Comparison of ENCODE assay signal across 20 cellular contexts in the genomic region with DNA sequence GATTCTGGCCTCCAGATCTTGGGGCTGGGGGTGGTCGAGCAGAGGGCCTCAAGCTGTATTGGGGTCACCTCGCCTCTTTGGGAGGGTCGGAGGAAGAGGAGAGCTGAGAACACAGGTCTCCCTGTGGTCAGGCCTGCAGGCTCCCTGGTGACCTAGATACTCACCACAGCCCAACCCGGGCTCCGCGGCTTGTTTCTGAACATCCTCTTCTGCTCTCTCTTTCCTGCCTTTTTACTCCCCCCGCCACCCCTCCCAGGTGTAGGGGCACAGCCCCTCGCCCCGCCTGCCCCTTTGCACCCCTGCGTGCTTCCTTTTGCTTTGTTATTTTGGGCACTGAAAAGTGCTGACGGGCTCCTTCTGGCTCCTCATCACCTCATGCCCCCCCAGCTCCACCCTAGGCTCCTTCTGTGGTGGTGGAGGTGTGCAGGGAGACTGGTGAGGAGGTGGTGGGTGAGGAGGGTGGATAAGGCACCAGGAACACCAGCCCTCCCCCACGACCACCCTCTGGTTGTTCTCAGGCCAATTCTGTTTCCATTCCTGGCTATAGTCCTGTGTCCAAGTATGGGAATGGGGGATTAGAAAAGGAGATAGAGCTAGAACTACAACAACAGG. TPM values are rescaled to one million over a fixed set of nuclear protein-coding genes. Genes with fewer than 3 reads are reported as not detected.
A peak's percentile ranks its signal among the peaks of the same experiment; 100 is the strongest.
DNase-seq lines count a peak whose midpoint lies in the region; ATAC-seq and TF ChIP-seq lines count a peak whose summit lies in the region.
"Had no signal": no experiment of that assay in that cellular context is flagged by ENCODE, and none has a peak within 500 bp of the region (broad histone marks: within the 10 kb centered on the region; RNA-seq: fewer than 3 reads in every experiment).

No MANE protein-coding gene starts in this region.

- POLR2A ChIA-PET in CD4-positive, alpha-beta memory T cell (lab: Charles Lee; ENCODE audit: partially characterized antibody) = interaction anchor here (1.0 to 14.6 kb wide), 7 partner anchors 14 to 89 kb away, joined by 3 to 233 read pairs (median 19); partner anchors contain the start of genes C2CD4D, MRPL9, RORC and TDRKH
- POLR2A ChIA-PET in naive thymus-derived CD4-positive, alpha-beta T cell (lab: Charles Lee) = interaction anchor here (0.6 kb wide), 1 partner anchor 35 kb away, joined by 4 read pairs; no protein-coding TSS in a partner anchor

- intact Hi-C loops in CD4-positive, alpha-beta memory T cell (cut with micrococcal nuclease) = no loop called here
- intact Hi-C loops in naive thymus-derived CD4-positive, alpha-beta T cell (cut with micrococcal nuclease) = no loop called here

- peak; percentile 75 for ATAC-seq in naive thymus-derived CD4-positive, alpha-beta T cell
- ATAC-seq in stimulated activated naive B cell treated with anti-CD40 and anti-IgM and Interleukin-4, amounts not matched to agents 10 μg/mL and 1 μg/mL and 100 μg/mL, for 72 hours (replicated peaks) = no peak
- ATAC-seq: SK-N-SH treated with all-trans-retinoic acid at 6 μM for 48 hours had no signal

- peak overlapping the region; percentile 25 to 38 for H3K4me3 ChIP-seq in CD4-positive, alpha-beta memory T cell (ENCODE audit: low read length in 2 of 2)
- H3K4me3 ChIP-seq in Jurkat, Clone E6-1 (ENCODE audit: low read length) = no peak overlapping the region; the same call in 1 of the 2 replicates
- H3K4me3 ChIP-seq in naive thymus-derived CD4-positive, alpha-beta T cell (ENCODE audit: low read length) = peak overlapping the region; percentile 34
- H3K4me3 ChIP-seq: PC-9, prostate gland, smooth muscle cell had no signal

- CTCF ChIA-PET in CD4-positive, alpha-beta memory T cell (lab: Charles Lee; ENCODE audit: partially characterized antibody) = interaction anchor here (0.7 to 4.8 kb wide), 6 partner anchors 10 to 186 kb away, joined by 3 to 37 read pairs (median 6); partner anchors contain the start of gene TDRKH
- CTCF ChIA-PET in naive thymus-derived CD4-positive, alpha-beta T cell (lab: Charles Lee) = no interaction called here

- peak overlapping the region; percentile 84 to 95 (median 92) for H3K27ac Mint-ChIP-seq in CD4-positive, alpha-beta memory T cell
- H3K27ac Mint-ChIP-seq in naive thymus-derived CD4-positive, alpha-beta T cell = peak overlapping the region in 7 of 9 donors; percentile 0 to 76 (median 29)
- H3K27ac Mint-ChIP-seq in glutamatergic neuron (ENCODE audit: unreplicated experiment) (no peak overlapping the region), mesothelial cell of epicardium (no peak overlapping the region)
- no peak overlapping the region for H3K27ac Mint-ChIP-seq in stimulated activated naive B cell treated with anti-CD40 and anti-IgM and Interleukin-4, amounts not matched to agents 10 μg/mL and 1 μg/mL and 100 μg/mL, for 72 hours

- TF ChIP-seq CTCF in glutamatergic neuron (IDR thresholded peaks at IDR 0.05; ENCODE audit: partially characterized antibody, unreplicated experiment) (no peak), mesothelial cell of epicardium (IDR thresholded peaks at IDR 0.05; ENCODE audit: unreplicated experiment) (no peak)

- no peaks in the 10 kb centered on the region for H3K27me3 Mint-ChIP-seq in CD4-positive, alpha-beta memory T cell
- no peaks in the 10 kb centered on the region for H3K27me3 Mint-ChIP-seq in naive thymus-derived CD4-positive, alpha-beta T cell
- H3K27me3 Mint-ChIP-seq in glutamatergic neuron (ENCODE audit: unreplicated experiment) (peaks cover 11% of the 10 kb centered on the region), mesothelial cell of epicardium (ENCODE audit: low read depth) (peaks cover 22% of the 10 kb centered on the region)
- H3K27me3 Mint-ChIP-seq in stimulated activated naive B cell treated with anti-CD40 and anti-IgM and Interleukin-4, amounts not matched to agents 10 μg/mL and 1 μg/mL and 100 μg/mL, for 72 hours = peaks cover 18 to 21% of the 10 kb centered on the region in 2 donors

- H3K9me3 Mint-ChIP-seq in CD4-positive, alpha-beta memory T cell = no peaks in the 10 kb centered on the region
- H3K9me3 Mint-ChIP-seq in naive thymus-derived CD4-positive, alpha-beta T cell = no peaks in the 10 kb centered on the region
- H3K9me3 Mint-ChIP-seq in glutamatergic neuron (ENCODE audit: unreplicated experiment) (no peaks in the 10 kb centered on the region), mesothelial cell of epicardium (no peaks in the 10 kb centered on the region)
- H3K9me3 Mint-ChIP-seq in stimulated activated naive B cell treated with anti-CD40 and anti-IgM and Interleukin-4, amounts not matched to agents 10 μg/mL and 1 μg/mL and 100 μg/mL, for 72 hours = no peaks in the 10 kb centered on the region

- no peaks in the 10 kb centered on the region for H3K27me3 ChIP-seq in CD4-positive, alpha-beta memory T cell (ENCODE audit: insufficient read depth, low read length)
- H3K27me3 ChIP-seq in naive thymus-derived CD4-positive, alpha-beta T cell (ENCODE audit: control insufficient read depth in 2 of 2, insufficient read depth in 2 of 2, low read length in 2 of 2) = no peaks in the 10 kb centered on the region

- H3K9me3 ChIP-seq in CD4-positive, alpha-beta memory T cell (ENCODE audit: control insufficient read depth in 1 of 2, low read length in 2 of 2) = no peaks in the 10 kb centered on the region
- H3K9me3 ChIP-seq in naive thymus-derived CD4-positive, alpha-beta T cell (ENCODE audit: control insufficient read depth in 2 of 3, low read length in 3 of 3) = no peaks in the 10 kb centered on the region
- H3K9me3 ChIP-seq: prostate gland had no signal

- peak overlapping the region; percentile 75 to 85 (median 79) for H3K4me3 Mint-ChIP-seq in CD4-positive, alpha-beta memory T cell
- peak overlapping the region in 9 of 10 donors; percentile 3 to 74 (median 42) for H3K4me3 Mint-ChIP-seq in naive thymus-derived CD4-positive, alpha-beta T cell
- no peak overlapping the region for H3K4me3 Mint-ChIP-seq in glutamatergic neuron (ENCODE audit: unreplicated experiment)
- H3K4me3 Mint-ChIP-seq in mesothelial cell of epicardium = no peak overlapping the region
- no peak overlapping the region for H3K4me3 Mint-ChIP-seq in stimulated activated naive B cell treated with anti-CD40 and anti-IgM and Interleukin-4, amounts not matched to agents 10 μg/mL and 1 μg/mL and 100 μg/mL, for 72 hours

- H3K36me3 Mint-ChIP-seq in CD4-positive, alpha-beta memory T cell = peaks cover 14 to 20% of the 10 kb centered on the region in 2 donors
- no peaks in the 10 kb centered on the region for H3K36me3 Mint-ChIP-seq in naive thymus-derived CD4-positive, alpha-beta T cell
- H3K36me3 Mint-ChIP-seq in glutamatergic neuron (ENCODE audit: unreplicated experiment) (no peaks in the 10 kb centered on the region), mesothelial cell of epicardium (no peaks in the 10 kb centered on the region)
- no peaks in the 10 kb centered on the region for H3K36me3 Mint-ChIP-seq in stimulated activated naive B cell treated with anti-CD40 and anti-IgM and Interleukin-4, amounts not matched to agents 10 μg/mL and 1 μg/mL and 100 μg/mL, for 72 hours

- peaks cover 64 to 96% (median 80%) of the 10 kb centered on the region in 4 donors for H3K4me1 Mint-ChIP-seq in CD4-positive, alpha-beta memory T cell
- peaks cover 21 to 45% (median 33%) of the 10 kb centered on the region in 7 donors for H3K4me1 Mint-ChIP-seq in naive thymus-derived CD4-positive, alpha-beta T cell
- peaks cover 8% of the 10 kb centered on the region for H3K4me1 Mint-ChIP-seq in glutamatergic neuron (ENCODE audit: low read depth, unreplicated experiment)
- H3K4me1 Mint-ChIP-seq in mesothelial cell of epicardium = no peaks in the 10 kb centered on the region
- peaks cover 6 to 15% of the 10 kb centered on the region in 2 donors for H3K4me1 Mint-ChIP-seq in stimulated activated naive B cell treated with anti-CD40 and anti-IgM and Interleukin-4, amounts not matched to agents 10 μg/mL and 1 μg/mL and 100 μg/mL, for 72 hours

- H3K36me3 ChIP-seq in CD4-positive, alpha-beta memory T cell (ENCODE audit: insufficient read depth, low read length) = no peaks in the 10 kb centered on the region
- no peaks in the 10 kb centered on the region for H3K36me3 ChIP-seq in naive thymus-derived CD4-positive, alpha-beta T cell (ENCODE audit: control insufficient read depth in 2 of 3, insufficient read depth in 3 of 3, low read length in 3 of 3)
- H3K36me3 ChIP-seq: prostate gland had no signal

- peak overlapping the region; percentile 49 for H3K27ac ChIP-seq in CD4-positive, alpha-beta memory T cell (ENCODE audit: low read depth, low read length)
- H3K27ac ChIP-seq in naive thymus-derived CD4-positive, alpha-beta T cell (ENCODE audit: low read depth, low read length) = no peak overlapping the region
- H3K27ac ChIP-seq: PC-9, prostate gland had no signal

- DNase-seq in CD4-positive, alpha-beta memory T cell = peak; percentile 72 to 81 (median 78)
- peak; percentile 69 for DNase-seq in Jurkat, Clone E6-1 (ENCODE audit: low read depth, low spot score)
- peak; percentile 35 for DNase-seq in activated T-helper 1 cell treated with Interleukin-2 at 50 U/mL for 16 hours (ENCODE audit: low read depth)
- peak in 2 of 9 donors; percentile 33 to 36 for DNase-seq in naive thymus-derived CD4-positive, alpha-beta T cell
- DNase-seq in glutamatergic neuron = no peak
- no peak for DNase-seq in mesothelial cell of epicardium (ENCODE audit: low spot score in 2 of 2, unreplicated experiment in 2 of 2)
- DNase-seq in stimulated activated naive B cell treated with anti-CD40 and anti-IgM and Interleukin-4, amounts not matched to agents 10 μg/mL and 1 μg/mL and 100 μg/mL, for 72 hours = no peak
- no peak for DNase-seq in effector CD8-positive, alpha-beta T cell (lab: John Stamatoyannopoulos, UW)
- DNase-seq: amygdala, DMS79, MV-4-11, NCI-H2081 treated with DMSO at 0.1 percent for 48 hours, NCI-H524 treated with DMSO at 0.1 percent for 48 hours, PC-9 had no signal

- H3K4me1 ChIP-seq in CD4-positive, alpha-beta memory T cell (ENCODE audit: insufficient read depth, low read length) = peaks cover 92% of the 10 kb centered on the region
- H3K4me1 ChIP-seq in naive thymus-derived CD4-positive, alpha-beta T cell (ENCODE audit: control insufficient read depth in 2 of 2, insufficient read depth in 2 of 2, low read length in 2 of 2) = peaks cover 24 to 40% of the 10 kb centered on the region in 2 donors
- H3K4me1 ChIP-seq: prostate gland had no signal

RNA-seq across cellular contexts. Expression of gene LINGO4, which starts 10.6 kb away (rescaled TPM):
- under 1 TPM; 0.36 to 0.52 TPM for total RNA-seq in CD4-positive, alpha-beta memory T cell
- polyA plus RNA-seq in CD4-positive, alpha-beta memory T cell = under 1 TPM in 1 of 2 donors, not detected in 1; 0.20 TPM
- polyA plus RNA-seq in Jurkat, Clone E6-1 (2012; ENCODE audit: insufficient read depth, insufficient read length) = not detected
- total RNA-seq in naive thymus-derived CD4-positive, alpha-beta T cell = under 1 TPM in 2 of 5 experiments, not detected in 3; 0.07 to 0.24 TPM
- not detected for polyA plus RNA-seq in naive thymus-derived CD4-positive, alpha-beta T cell
- total RNA-seq in glutamatergic neuron (ENCODE audit: unreplicated experiment) (not detected), mesothelial cell of epicardium (not detected in 3 replicates)
- total RNA-seq: PC-9, smooth muscle cell had no signal
- polyA plus RNA-seq: BJ, smooth muscle cell had no signal

RNA-seq across cellular contexts. Expression of gene RORC, which starts 15.8 kb away (rescaled TPM):
- 10 to 100 TPM in 1 of 2 experiments, 1 to 10 TPM in 1; 10.0 to 11.2 TPM for total RNA-seq in CD4-positive, alpha-beta memory T cell
- 10 to 100 TPM; 14.8 to 43.1 TPM for polyA plus RNA-seq in CD4-positive, alpha-beta memory T cell
- 3.1 TPM for polyA plus RNA-seq in Jurkat, Clone E6-1 (2012; ENCODE audit: insufficient read depth, insufficient read length)
- 1 to 10 TPM in 1 of 5 experiments, under 1 TPM in 4; 0.16 to 2.5 (median 0.21) TPM for total RNA-seq in naive thymus-derived CD4-positive, alpha-beta T cell
- polyA plus RNA-seq in naive thymus-derived CD4-positive, alpha-beta T cell = under 1 TPM in 1 of 2 donors, not detected in 1; 0.37 TPM
- total RNA-seq in glutamatergic neuron (ENCODE audit: unreplicated experiment) (not detected), mesothelial cell of epicardium (not detected in 3 replicates)
- total RNA-seq: smooth muscle cell had no signal
- polyA plus RNA-seq: BJ, smooth muscle cell had no signal

RNA-seq across cellular contexts. Expression of gene C2CD4D, which starts 23.8 kb away (rescaled TPM):
- 1 to 10 TPM; 1.0 to 1.7 TPM for total RNA-seq in CD4-positive, alpha-beta memory T cell
- polyA plus RNA-seq in CD4-positive, alpha-beta memory T cell = 1 to 10 TPM; 1.3 to 3.4 TPM
- not detected for polyA plus RNA-seq in Jurkat, Clone E6-1 (2012; ENCODE audit: insufficient read depth, insufficient read length)
- total RNA-seq in naive thymus-derived CD4-positive, alpha-beta T cell = under 1 TPM in 2 of 5 experiments, not detected in 3; 0.34 to 0.87 TPM
- under 1 TPM in 1 of 2 donors, not detected in 1; 0.18 TPM for polyA plus RNA-seq in naive thymus-derived CD4-positive, alpha-beta T cell
- total RNA-seq in glutamatergic neuron (ENCODE audit: unreplicated experiment) (not detected), mesothelial cell of epicardium (0.38 to 0.65 TPM (median 0.53 TPM) in 3 replicates)
- total RNA-seq: liver, smooth muscle cell had no signal
- polyA plus RNA-seq: BJ, smooth muscle cell had no signal

RNA-seq across cellular contexts. Expression of gene TDRKH, which starts 25.5 kb away (rescaled TPM):
- 10 to 100 TPM; 29.1 to 29.3 TPM for total RNA-seq in CD4-positive, alpha-beta memory T cell
- 10 to 100 TPM; 16.6 to 18.8 TPM for polyA plus RNA-seq in CD4-positive, alpha-beta memory T cell
- 21.4 TPM for polyA plus RNA-seq in Jurkat, Clone E6-1 (2012; ENCODE audit: insufficient read depth, insufficient read length)
- total RNA-seq in naive thymus-derived CD4-positive, alpha-beta T cell = 10 to 100 TPM in 3 of 5 experiments, 1 to 10 TPM in 2; 7.7 to 23.1 (median 17.0) TPM
- polyA plus RNA-seq in naive thymus-derived CD4-positive, alpha-beta T cell = 10 to 100 TPM; 17.4 to 18.7 TPM
- total RNA-seq in glutamatergic neuron (ENCODE audit: unreplicated experiment) (40.1 TPM), mesothelial cell of epicardium (8.2 to 9.9 TPM (median 8.4 TPM) in 3 replicates)

RNA-seq across cellular contexts. Expression of gene THEM5, which starts 37.7 kb away (rescaled TPM):
- not detected for total RNA-seq in CD4-positive, alpha-beta memory T cell
- under 1 TPM in 1 of 2 donors, not detected in 1; 0.40 TPM for polyA plus RNA-seq in CD4-positive, alpha-beta memory T cell
- polyA plus RNA-seq in Jurkat, Clone E6-1 (2012; ENCODE audit: insufficient read depth, insufficient read length) = not detected
- not detected for total RNA-seq in naive thymus-derived CD4-positive, alpha-beta T cell
- polyA plus RNA-seq in naive thymus-derived CD4-positive, alpha-beta T cell = not detected
- total RNA-seq in glutamatergic neuron (ENCODE audit: unreplicated experiment) (not detected), mesothelial cell of epicardium (not detected in 3 replicates)
- total RNA-seq: PC-9, prostate gland, ureter had no signal
- polyA plus RNA-seq: BJ, liver had no signal

Comparison
In these comparisons a context has a peak if more than half of its experiments do, and no peak if none do; other contexts are left out.
1. DNase-seq: peak in CD4-positive, alpha-beta memory T cell (5 of 5), Jurkat, Clone E6-1 (single experiment) and activated T-helper 1 cell treated with Interleukin-2 at 50 U/mL for 16 hours (single experiment); none in glutamatergic neuron (single experiment), mesothelial cell of epicardium (0 of 2), stimulated activated naive B cell treated with anti-CD40 and anti-IgM and Interleukin-4, amounts not matched to agents 10 μg/mL and 1 μg/mL and 100 μg/mL, for 72 hours (single experiment) and effector CD8-positive, alpha-beta T cell (single experiment).
2. H3K27ac Mint-ChIP-seq: peak in CD4-positive, alpha-beta memory T cell (7 of 7) and naive thymus-derived CD4-positive, alpha-beta T cell (7 of 9); none in glutamatergic neuron (single experiment), mesothelial cell of epicardium (single experiment) and stimulated activated naive B cell treated with anti-CD40 and anti-IgM and Interleukin-4, amounts not matched to agents 10 μg/mL and 1 μg/mL and 100 μg/mL, for 72 hours (single experiment).
3. H3K4me3 Mint-ChIP-seq: peak in CD4-positive, alpha-beta memory T cell (8 of 8) and naive thymus-derived CD4-positive, alpha-beta T cell (9 of 10); none in glutamatergic neuron (single experiment), mesothelial cell of epicardium (single experiment) and stimulated activated naive B cell treated with anti-CD40 and anti-IgM and Interleukin-4, amounts not matched to agents 10 μg/mL and 1 μg/mL and 100 μg/mL, for 72 hours (0 of 2).